ENCODE assay signal across 22 cellular contexts in genomic region chr11:18367431-18367830, GRCh38. TPM values are rescaled to one million over a fixed set of nuclear protein-coding genes. Genes with fewer than 3 reads are reported as not detected.
DNase-seq lines count a peak whose midpoint lies in the region; ATAC-seq and TF ChIP-seq lines count a peak whose summit lies in the region.
"Had no signal": no experiment of that assay in that cellular context is flagged by ENCODE, and none has a peak within 500 bp of the region (broad histone marks: within the 10 kb centered on the region; RNA-seq: fewer than 3 reads in every experiment).

No MANE protein-coding gene starts in this region.

- ATAC-seq in CD4-positive, alpha-beta T cell (ENCODE audit: poor library complexity), result no peak
- ATAC-seq in central memory CD8-positive, alpha-beta T cell (replicated peaks; ENCODE audit: extremely low read depth, poor library complexity, severe bottlenecking), result no peak
- ATAC-seq in memory B cell (ENCODE audit: low read depth) (no peak), left colon (no peak)
- ATAC-seq: pancreas; sciatic nerve; stimulated activated naive CD8-positive, alpha-beta T cell treated with anti-CD3 and anti-CD28 coated beads, Interleukin-15, Interleukin-2, amounts not matched to agents 100 U/mL and 50 U/mL, for 24 hours had no signal

- H3K27ac ChIP-seq in CD4-positive, alpha-beta T cell (ENCODE audit: low read depth, low read length), result no peak overlapping the region
- H3K27ac ChIP-seq: pancreas had no signal

- peaks cover 47% of the 10 kb centered on the region for H3K36me3 Mint-ChIP-seq in CD4-positive, alpha-beta T cell (ENCODE audit: low read depth)
- H3K36me3 Mint-ChIP-seq in central memory CD8-positive, alpha-beta T cell (ENCODE audit: insufficient read depth), result peaks cover 28% of the 10 kb centered on the region
- peaks cover 15% of the 10 kb centered on the region for H3K36me3 Mint-ChIP-seq in memory B cell

- no peaks in the 10 kb centered on the region for H3K27me3 ChIP-seq in CD4-positive, alpha-beta T cell (ENCODE audit: control insufficient read depth, insufficient read depth, low read length)
- H3K27me3 ChIP-seq: pancreas, SJSA1, tibial artery had no signal

- no peaks in the 10 kb centered on the region for H3K9me3 Mint-ChIP-seq in CD4-positive, alpha-beta T cell
- H3K9me3 Mint-ChIP-seq in central memory CD8-positive, alpha-beta T cell, result no peaks in the 10 kb centered on the region
- no peaks in the 10 kb centered on the region for H3K9me3 Mint-ChIP-seq in memory B cell
- H3K9me3 Mint-ChIP-seq: activated B cell treated with CpG ODN at 0.5 μM for 24 hours had no signal

- no peak for DNase-seq in CD4-positive, alpha-beta T cell
- DNase-seq in HT1080 (ENCODE audit: low read depth) (peak; percentile 61), memory B cell (ENCODE audit: low spot score in 2 of 2) (no peak), NCI-H1694 (lab: John Stamatoyannopoulos, UW) (no peak), left colon (no peak)
- no peak for DNase-seq in central memory CD8-positive, alpha-beta T cell (ENCODE audit: low spot score in 2 of 2)
- DNase-seq in stimulated activated CD8-positive, alpha-beta memory T cell treated with anti-CD3 and anti-CD28 coated beads, Interleukin-4, amount 100 ng/mL, for 48 hours, result no peak
- DNase-seq: activated B cell treated with CpG ODN at 0.5 μM for 24 hours; dermis blood vessel endothelial cell; GDM1; head of caudate nucleus; NCI-H1417 treated with DMSO at 0.1 percent for 48 hours; NCI-H2171 treated with DMSO at 0.1 percent for 48 hours; NCI-H82; pancreas; stimulated activated CD4-positive, alpha-beta T cell treated with anti-CD3 and anti-CD28 coated beads, Interleukin-1b, Interleukin-23, amount 100 ng/mL, for 48 hours; stimulated activated naive CD8-positive, alpha-beta T cell treated with anti-CD3 and anti-CD28 coated beads, Interleukin-15, Interleukin-2, amounts not matched to agents 100 U/mL and 50 U/mL, for 24 hours; tibial artery had no signal

- TF ChIP-seq CTCF in CD4-positive, alpha-beta T cell (IDR thresholded peaks at IDR 0.05), result no peak

- H3K27me3 Mint-ChIP-seq in CD4-positive, alpha-beta T cell, result no peaks in the 10 kb centered on the region
- H3K27me3 Mint-ChIP-seq in central memory CD8-positive, alpha-beta T cell, result no peaks in the 10 kb centered on the region
- H3K27me3 Mint-ChIP-seq in memory B cell, result no peaks in the 10 kb centered on the region
- H3K27me3 Mint-ChIP-seq: activated B cell treated with CpG ODN at 0.5 μM for 24 hours, B cell had no signal

- POLR2A ChIA-PET in CD4-positive, alpha-beta T cell (lab: Charles Lee), result interaction anchor here (0.8 kb wide), 1 partner anchor 27 kb away, joined by 6 read pairs; the partner anchor contains the start of gene LDHA

- no peak overlapping the region for H3K4me3 Mint-ChIP-seq in CD4-positive, alpha-beta T cell
- no peak overlapping the region for H3K4me3 Mint-ChIP-seq in central memory CD8-positive, alpha-beta T cell
- H3K4me3 Mint-ChIP-seq in memory B cell, result no peak overlapping the region
- H3K4me3 Mint-ChIP-seq: activated B cell treated with CpG ODN at 0.5 μM for 24 hours, B cell had no signal

- CTCF ChIA-PET in CD4-positive, alpha-beta T cell (lab: Charles Lee), result no interaction called here

- H3K9me3 ChIP-seq in CD4-positive, alpha-beta T cell (ENCODE audit: control insufficient read depth, low read length), result no peaks in the 10 kb centered on the region
- H3K9me3 ChIP-seq: pancreas, SJSA1, tibial artery had no signal

- H3K27ac Mint-ChIP-seq in CD4-positive, alpha-beta T cell, result peak overlapping the region; percentile 27
- H3K27ac Mint-ChIP-seq in central memory CD8-positive, alpha-beta T cell (ENCODE audit: low read depth), result peak overlapping the region; percentile 19
- peak overlapping the region; percentile 0 for H3K27ac Mint-ChIP-seq in memory B cell
- H3K27ac Mint-ChIP-seq: B cell had no signal

- peaks cover 11% of the 10 kb centered on the region for H3K4me1 Mint-ChIP-seq in CD4-positive, alpha-beta T cell (ENCODE audit: low read depth)
- peaks cover 5% of the 10 kb centered on the region for H3K4me1 Mint-ChIP-seq in central memory CD8-positive, alpha-beta T cell
- H3K4me1 Mint-ChIP-seq in memory B cell, result no peaks in the 10 kb centered on the region
- H3K4me1 Mint-ChIP-seq: activated B cell treated with CpG ODN at 0.5 μM for 24 hours, B cell had no signal

- intact Hi-C loops in CD4-positive, alpha-beta T cell (cut with DNase I, micrococcal nuclease), result no loop called here
- intact Hi-C loops in left colon (cut with DNase I, micrococcal nuclease), result no loop called here

RNA-seq across cellular contexts. Expression of gene LDHA, which starts 26.9 kb away (rescaled TPM):
- 100 to 1,000 TPM; 317 to 324 TPM for total RNA-seq in CD4-positive, alpha-beta T cell
- 713 and 1,482 TPM in 2 replicates for total RNA-seq in HT1080 (2014; rRNA removed; shearing (Covaris generic))
- polyA plus RNA-seq in HT1080 (2015; cell fraction: cytosol; rRNA removed), result 2,792 and 2,863 TPM in 2 replicates
- polyA plus RNA-seq in HT1080 (2015; cell fraction: nucleus; rRNA removed), result 3,071 and 3,542 TPM in 2 replicates
- total RNA-seq in left colon, result 100 to 1,000 TPM; 513 to 576 TPM

RNA-seq across cellular contexts. Expression of gene LDHC, which starts 44.7 kb away (rescaled TPM):
- not detected for total RNA-seq in CD4-positive, alpha-beta T cell
- not detected in 2 replicates for total RNA-seq in HT1080 (2014; rRNA removed; shearing (Covaris generic))
- not detected in 2 replicates for polyA plus RNA-seq in HT1080 (2015; cell fraction: cytosol; rRNA removed)
- not detected in 2 replicates for polyA plus RNA-seq in HT1080 (2015; cell fraction: nucleus; rRNA removed)
- 1 to 10 TPM in 1 of 2 donors, not detected in 1; 1.9 TPM for total RNA-seq in left colon
- total RNA-seq: activated B cell treated with CpG ODN at 0.5 μM for 24 hours, B cell, lung had no signal

RNA-seq across cellular contexts. Expression of gene GTF2H1, which starts 45.1 kb away (rescaled TPM):
- total RNA-seq in CD4-positive, alpha-beta T cell, result 10 to 100 TPM; 15.1 to 17.7 TPM
- 70.3 and 85.8 TPM in 2 replicates for total RNA-seq in HT1080 (2014; rRNA removed; shearing (Covaris generic))
- 55.3 and 67.2 TPM in 2 replicates for polyA plus RNA-seq in HT1080 (2015; cell fraction: cytosol; rRNA removed)
- 72.6 and 72.9 TPM in 2 replicates for polyA plus RNA-seq in HT1080 (2015; cell fraction: nucleus; rRNA removed)
- total RNA-seq in left colon, result 10 to 100 TPM; 29.3 to 30.0 TPM

RNA-seq across cellular contexts. Expression of gene HPS5, which starts 45.5 kb away (rescaled TPM):
- 1 to 10 TPM; 8.8 to 9.3 TPM for total RNA-seq in CD4-positive, alpha-beta T cell
- total RNA-seq in HT1080 (2014; rRNA removed; shearing (Covaris generic)), result 18.6 and 19.2 TPM in 2 replicates
- polyA plus RNA-seq in HT1080 (2015; cell fraction: cytosol; rRNA removed), result 14.5 and 15.9 TPM in 2 replicates
- polyA plus RNA-seq in HT1080 (2015; cell fraction: nucleus; rRNA removed), result 20.0 and 20.7 TPM in 2 replicates
- 10 to 100 TPM in 1 of 2 donors, 1 to 10 TPM in 1; 8.4 to 12.9 TPM for total RNA-seq in left colon
